In the genomic region with DNA sequence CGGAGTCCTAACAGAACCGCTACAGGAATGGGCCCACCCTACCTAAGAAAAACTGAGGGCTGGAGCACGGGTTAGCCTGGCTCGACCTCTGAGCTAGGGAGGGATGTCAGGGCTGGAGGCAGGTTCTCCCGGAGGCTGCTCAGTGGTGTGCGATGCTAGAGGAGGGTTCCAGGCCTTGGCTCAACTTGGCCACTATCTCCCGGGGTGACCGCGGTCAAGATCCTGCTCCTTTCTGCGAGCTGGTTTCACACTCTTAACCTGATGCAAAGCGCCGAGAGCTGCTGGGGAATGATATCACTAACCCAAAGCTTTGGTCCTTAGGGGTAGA, we compare ENCODE assay signal across 8 cellular contexts. TPM values are rescaled to one million over a fixed set of nuclear protein-coding genes. Genes with fewer than 3 reads are reported as not detected.
A peak's percentile ranks its signal among the peaks of the same experiment; 100 is the strongest.
DNase-seq lines count a peak whose midpoint lies in the region; ATAC-seq and TF ChIP-seq lines count a peak whose summit lies in the region.

No MANE protein-coding gene starts in this region.

- peak overlapping the region; percentile 95 for H3K4me3 ChIP-seq in GM08714 (ENCODE audit: low read length)
- H3K4me3 ChIP-seq in astrocyte of the cerebellum (ENCODE audit: low read depth, low read length) = peak overlapping the region; percentile 100
- peak overlapping the region; percentile 61 to 62 for H3K4me3 ChIP-seq in left lung
- peak overlapping the region; percentile 74 to 93 for H3K4me3 ChIP-seq in tibial artery

- H3K4me1 ChIP-seq in left lung (peaks cover 7 to 21% of the 10 kb centered on the region in 2 donors), tibial artery (peaks cover 0 to 17% (median 14%) of the 10 kb centered on the region in 4 donors)

- TF ChIP-seq CTCF in astrocyte of the cerebellum (IDR thresholded peaks at IDR 0.05; ENCODE audit: low read depth, low read length, missing control alignments) (no peak), left lung (IDR thresholded peaks at IDR 0.05) (no peak), tibial artery (IDR thresholded peaks at IDR 0.05) (no peak)

- ATAC-seq in HG03066 (IDR thresholded peaks at IDR 0.05; ENCODE audit: low read depth, unreplicated experiment) = peak; percentile 8
- peak; percentile 39 for ATAC-seq in left lung

- H3K9me3 ChIP-seq in left lung = no peaks in the 10 kb centered on the region
- no peaks in the 10 kb centered on the region for H3K9me3 ChIP-seq in tibial artery

- H3K36me3 ChIP-seq in left lung (peaks cover 0 to 26% of the 10 kb centered on the region in 2 donors), tibial artery (peaks cover 16 to 28% (median 20%) of the 10 kb centered on the region in 3 donors)

- H3K27ac ChIP-seq in left lung (peak overlapping the region; percentile 93 to 95), tibial artery (peak overlapping the region; percentile 88 to 95)

- in situ Hi-C loops in astrocyte of the cerebellum (cut with HindIII; ENCODE audit: low sequenced_read_pairs) = loop anchor here (5.0 to 25.0 kb wide), 4 partner anchors 41 to 1031 kb away; partner anchors contain the start of gene C19orf12

- intact Hi-C loops in left lung (cut with DNase I) (loop anchor here in 1 of 2 donors (5.0 kb wide), 1 partner anchor 106 kb away; no protein-coding TSS in a partner anchor), tibial artery (cut with DNase I; ENCODE audit: low total_unique reads) (no loop called here)

- no peaks in the 10 kb centered on the region for H3K27me3 ChIP-seq in left lung
- H3K27me3 ChIP-seq in tibial artery = no peaks in the 10 kb centered on the region

- DNase-seq in astrocyte of the cerebellum (ENCODE audit: low read depth) = no peak
- DNase-seq in left lung = no peak
- no peak for DNase-seq in tibial artery
- DNase-seq in NCI-H1048 (lab: John Stamatoyannopoulos, UW) = no peak
- no peak for DNase-seq in COLO829 (ENCODE audit: low spot score)
- DNase-seq in T1000 (lab: John Stamatoyannopoulos, UW) = no peak

RNA-seq across cellular contexts. Expression of gene POP4, which starts 0.3 kb away (rescaled TPM):
- 10 to 100 TPM; 49.2 to 66.9 TPM for total RNA-seq in left lung

RNA-seq across cellular contexts. Expression of gene PLEKHF1, which starts 58.9 kb away (rescaled TPM):
- 1 to 10 TPM; 6.1 to 8.5 TPM for total RNA-seq in left lung
